In genomic region chr2:87442983-87443577, GRCh38 we compare ENCODE assay signal across 7 cellular contexts.
A peak's percentile ranks its signal among the peaks of the same experiment; 100 is the strongest.
DNase-seq lines count a peak whose midpoint lies in the region; ATAC-seq and TF ChIP-seq lines count a peak whose summit lies in the region.
"Not testable (repeated sequence)": the region's sequence is repeated elsewhere in the genome, so short reads cannot be mapped to it uniquely, and the experiment has no call there.

No MANE protein-coding gene starts in this region.

- H3K9me3 ChIP-seq in lower lobe of right lung, result not testable (repeated sequence)

- H3K4me1 ChIP-seq in lower lobe of right lung, result not testable (repeated sequence)

- H3K27me3 ChIP-seq in lower lobe of right lung (ENCODE audit: low read depth), result not testable (repeated sequence)

- H3K36me3 ChIP-seq in lower lobe of right lung, result not testable (repeated sequence)

- peak; percentile 36 for DNase-seq in activated T-cell treated with anti-CD3 and anti-CD28 coated beads for 48 hours (ENCODE audit: low read depth)
- not testable (repeated sequence) for DNase-seq in lower lobe of right lung

- TF ChIP-seq CTCF in lower lobe of right lung (IDR thresholded peaks at IDR 0.05), result not testable (repeated sequence)

- H3K27ac ChIP-seq in lower lobe of right lung, result not testable (repeated sequence)

- intact Hi-C loops in lower lobe of right lung (cut with DNase I), result not testable (repeated sequence)

- H3K4me3 ChIP-seq in lower lobe of right lung, result not testable (repeated sequence)

- ATAC-seq in GM18867 (IDR thresholded peaks at IDR 0.05; ENCODE audit: unreplicated experiment) (peak; percentile 99), GM21360 (IDR thresholded peaks at IDR 0.05; ENCODE audit: unreplicated experiment) (peak; percentile 94), HG02678 (IDR thresholded peaks at IDR 0.05; ENCODE audit: unreplicated experiment) (peak; percentile 98), HG03103 (IDR thresholded peaks at IDR 0.05; ENCODE audit: low read depth, unreplicated experiment) (peak; percentile 93), HG03575 (IDR thresholded peaks at IDR 0.05; ENCODE audit: extremely low read depth, insufficient number of reproducible peaks, low FRiP score, unreplicated experiment) (peak; percentile 86), lower lobe of right lung (peak; percentile 36 to 48)

Comparison
In these comparisons a context has a peak if more than half of its experiments do, and no peak if none do; other contexts are left out.
1. ATAC-seq: peak in every context shown above with its lines; median percentile 99 in GM18867; 98 in HG02678; 94 in GM21360; 93 in HG03103; 86 in HG03575; 42 in lower lobe of right lung.